Comparison of ENCODE assay signal across 7 cellular contexts in genomic region chr9:62860939-62861860, GRCh38.
A peak's percentile ranks its signal among the peaks of the same experiment; 100 is the strongest.
DNase-seq lines count a peak whose midpoint lies in the region; ATAC-seq and TF ChIP-seq lines count a peak whose summit lies in the region.
"Not testable (repeated sequence)": the region's sequence is repeated elsewhere in the genome, so short reads cannot be mapped to it uniquely, and the experiment has no call there.

No MANE protein-coding gene starts in this region.

- ATAC-seq in activated T-helper 17 cell treated with anti-CD3 and anti-CD28 coated beads, Interleukin-2, amount 50 U/mL, for 72 hours (replicated peaks) = peak; percentile 19
- ATAC-seq in right cardiac atrium (peak; percentile 24 to 40), upper lobe of right lung (peak; percentile 43)
- ATAC-seq in naive thymus-derived CD4-positive, alpha-beta T cell = peak; percentile 21

- peaks cover 21 to 42% (median 36%) of the 10 kb centered on the region in 3 donors for H3K27me3 Mint-ChIP-seq in CD14-positive monocyte (ENCODE audit: low read depth in 3 of 3)
- H3K27me3 Mint-ChIP-seq in activated T-helper 17 cell treated with anti-CD3 and anti-CD28 coated beads, Interleukin-2, amount 50 U/mL, for 72 hours = peaks cover 45% of the 10 kb centered on the region
- peaks cover 44 to 66% (median 50%) of the 10 kb centered on the region in 5 donors for H3K27me3 Mint-ChIP-seq in naive thymus-derived CD4-positive, alpha-beta T cell

- not testable (repeated sequence) for TF ChIP-seq CTCF in CD14-positive monocyte (IDR thresholded peaks at IDR 0.05); esophagus muscularis mucosa (IDR thresholded peaks at IDR 0.05); spleen (IDR thresholded peaks at IDR 0.05 in 8 of 11, conservative IDR thresholded peaks at IDR 0.05 in 3 of 11); upper lobe of right lung (IDR thresholded peaks at IDR 0.05)

- not testable (repeated sequence) for H3K4me1 Mint-ChIP-seq in CD14-positive monocyte; activated T-helper 17 cell treated with anti-CD3 and anti-CD28 coated beads, Interleukin-2, amount 50 U/mL, for 72 hours; naive thymus-derived CD4-positive, alpha-beta T cell

- TF ChIP-seq EP300 in esophagus muscularis mucosa (IDR thresholded peaks at IDR 0.05) = not testable (repeated sequence)

- H3K36me3 Mint-ChIP-seq in CD14-positive monocyte; activated T-helper 17 cell treated with anti-CD3 and anti-CD28 coated beads, Interleukin-2, amount 50 U/mL, for 72 hours (ENCODE audit: low read depth); naive thymus-derived CD4-positive, alpha-beta T cell: not testable (repeated sequence)

- POLR2A ChIA-PET in naive thymus-derived CD4-positive, alpha-beta T cell (lab: Charles Lee) = not testable (repeated sequence)

- not testable (repeated sequence) for H3K4me3 ChIP-seq in esophagus muscularis mucosa; right cardiac atrium (ENCODE audit: low read length); naive thymus-derived CD4-positive, alpha-beta T cell (ENCODE audit: low read length); spleen; upper lobe of right lung

- CTCF ChIA-PET in naive thymus-derived CD4-positive, alpha-beta T cell (lab: Charles Lee) = not testable (repeated sequence)

- not testable (repeated sequence) for H3K36me3 ChIP-seq in esophagus muscularis mucosa; naive thymus-derived CD4-positive, alpha-beta T cell (ENCODE audit: control insufficient read depth in 2 of 3, insufficient read depth in 3 of 3, low read length in 3 of 3); spleen; upper lobe of right lung

- not testable (repeated sequence) for H3K27ac ChIP-seq in esophagus muscularis mucosa (replicated peaks in 1 of 4); right cardiac atrium (ENCODE audit: low read length); naive thymus-derived CD4-positive, alpha-beta T cell (ENCODE audit: low read depth, low read length); spleen; upper lobe of right lung

- DNase-seq in CD14-positive monocyte (ENCODE audit: low spot score) = peak; percentile 40
- peak; percentile 93 for DNase-seq in esophagus muscularis mucosa (ENCODE audit: extremely low spot score)
- DNase-seq in right cardiac atrium; naive thymus-derived CD4-positive, alpha-beta T cell; upper lobe of right lung: not testable (repeated sequence)
- peak; percentile 78 for DNase-seq in spleen

- H3K9me3 Mint-ChIP-seq in CD14-positive monocyte = peaks cover 0 to 12% (median 0%) of the 10 kb centered on the region in 7 donors
- H3K9me3 Mint-ChIP-seq in activated T-helper 17 cell treated with anti-CD3 and anti-CD28 coated beads, Interleukin-2, amount 50 U/mL, for 72 hours; naive thymus-derived CD4-positive, alpha-beta T cell: not testable (repeated sequence)

- TF ChIP-seq POLR2A in esophagus muscularis mucosa (IDR thresholded peaks at IDR 0.05; ENCODE audit: low read depth); spleen (IDR thresholded peaks at IDR 0.05): not testable (repeated sequence)

- H3K27ac Mint-ChIP-seq in CD14-positive monocyte; activated T-helper 17 cell treated with anti-CD3 and anti-CD28 coated beads, Interleukin-2, amount 50 U/mL, for 72 hours; naive thymus-derived CD4-positive, alpha-beta T cell: not testable (repeated sequence)

- not testable (repeated sequence) for H3K4me3 Mint-ChIP-seq in CD14-positive monocyte; activated T-helper 17 cell treated with anti-CD3 and anti-CD28 coated beads, Interleukin-2, amount 50 U/mL, for 72 hours; naive thymus-derived CD4-positive, alpha-beta T cell

- intact Hi-C loops in CD14-positive monocyte (cut with micrococcal nuclease); esophagus muscularis mucosa (cut with DNase I); right cardiac atrium (cut with DNase I); naive thymus-derived CD4-positive, alpha-beta T cell (cut with micrococcal nuclease); spleen (cut with DNase I; ENCODE audit: low total_unique reads); upper lobe of right lung (cut with DNase I): not testable (repeated sequence)

- peaks cover 0 to 67% (median 8%) of the 10 kb centered on the region in 4 donors for H3K27me3 ChIP-seq in esophagus muscularis mucosa
- H3K27me3 ChIP-seq in right cardiac atrium (ENCODE audit: control insufficient read depth, insufficient read depth); naive thymus-derived CD4-positive, alpha-beta T cell (ENCODE audit: control insufficient read depth in 2 of 2, insufficient read depth in 2 of 2, low read length in 2 of 2): not testable (repeated sequence)
- H3K27me3 ChIP-seq in spleen (replicated peaks in 1 of 7) = peaks cover 3 to 60% (median 20%) of the 10 kb centered on the region in 7 donors
- peaks cover 27% of the 10 kb centered on the region for H3K27me3 ChIP-seq in upper lobe of right lung

- 88% methylated on average over 11 of the region's 11 CpGs for WGBS in esophagus muscularis mucosa
- WGBS in right cardiac atrium = 89% methylated on average over 11 of the region's 11 CpGs
- 79 to 92% (median 89%) methylated on average over 11 of the region's 11 CpGs for WGBS in spleen, 5 donors

- H3K4me1 ChIP-seq in esophagus muscularis mucosa = peaks cover 0 to 20% (median 15%) of the 10 kb centered on the region in 4 donors
- H3K4me1 ChIP-seq in right cardiac atrium (ENCODE audit: control insufficient read depth, insufficient read depth, low read length); naive thymus-derived CD4-positive, alpha-beta T cell (ENCODE audit: control insufficient read depth in 2 of 2, insufficient read depth in 2 of 2, low read length in 2 of 2); upper lobe of right lung: not testable (repeated sequence)
- H3K4me1 ChIP-seq in spleen = peaks cover 0 to 15% (median 11%) of the 10 kb centered on the region in 6 donors

- not testable (repeated sequence) for H3K9me3 ChIP-seq in esophagus muscularis mucosa; right cardiac atrium (ENCODE audit: control insufficient read depth, low read length); naive thymus-derived CD4-positive, alpha-beta T cell (ENCODE audit: control insufficient read depth in 2 of 3, low read length in 3 of 3); spleen; upper lobe of right lung
